ENCODE assay signal across 12 cellular contexts in the genomic region with DNA sequence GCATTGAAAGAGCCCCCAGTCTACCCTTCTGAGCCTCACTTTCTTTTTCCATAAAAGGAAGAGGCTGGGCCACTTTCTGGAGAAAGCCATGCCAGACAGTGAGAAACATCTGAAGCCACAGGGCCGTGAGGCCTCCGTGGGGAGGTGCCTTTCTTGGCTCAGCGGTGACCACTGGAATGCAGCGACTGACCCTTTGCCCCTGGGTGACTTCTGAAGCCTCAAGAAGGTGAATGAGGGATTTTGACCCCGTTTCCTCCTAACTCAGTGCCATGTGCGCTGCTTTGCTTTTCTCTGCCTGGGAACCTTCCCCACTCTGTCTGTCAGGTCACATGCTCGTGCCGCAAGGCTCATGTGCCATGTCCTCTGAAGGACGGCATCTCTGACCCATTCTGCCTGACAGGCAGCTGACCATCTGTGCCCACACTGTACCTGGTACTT. TPM values are rescaled to one million over a fixed set of nuclear protein-coding genes. Genes with fewer than 3 reads are reported as not detected.
DNase-seq lines count a peak whose midpoint lies in the region; ATAC-seq and TF ChIP-seq lines count a peak whose summit lies in the region.
"Had no signal": no experiment of that assay in that cellular context is flagged by ENCODE, and none has a peak within 500 bp of the region (broad histone marks: within the 10 kb centered on the region; RNA-seq: fewer than 3 reads in every experiment).

No MANE protein-coding gene starts in this region.

- H3K4me3 ChIP-seq in ascending aorta: no peak overlapping the region
- H3K4me3 ChIP-seq in heart left ventricle: no peak overlapping the region

- H3K27ac Mint-ChIP-seq in activated naive CD8-positive, alpha-beta T cell treated with anti-CD3 and anti-CD28 coated beads, Interleukin-2, amount 50 U/mL, for 24 hours: no peak overlapping the region

- H3K9me3 ChIP-seq in ascending aorta: no peaks in the 10 kb centered on the region
- no peaks in the 10 kb centered on the region for H3K9me3 ChIP-seq in heart left ventricle

- H3K27ac ChIP-seq in ascending aorta: peak overlapping the region; percentile 73 to 87
- peak overlapping the region in 11 of 12 donors; percentile 74 to 92 (median 81) for H3K27ac ChIP-seq in heart left ventricle

- 26 to 31% (median 29%) methylated on average over 9 of the region's 9 CpGs for WGBS in heart left ventricle, 4 donors

- H3K27me3 Mint-ChIP-seq in activated naive CD8-positive, alpha-beta T cell treated with anti-CD3 and anti-CD28 coated beads, Interleukin-2, amount 50 U/mL, for 24 hours: peaks cover 2% of the 10 kb centered on the region

- H3K36me3 ChIP-seq in ascending aorta: no peaks in the 10 kb centered on the region
- peaks cover 0 to 19% (median 3%) of the 10 kb centered on the region in 9 donors for H3K36me3 ChIP-seq in heart left ventricle

- ATAC-seq in heart left ventricle (peak; percentile 44 to 64 (median 52)), GM18505 (IDR thresholded peaks at IDR 0.05; ENCODE audit: unreplicated experiment) (no peak)
- no peak for ATAC-seq in activated naive CD8-positive, alpha-beta T cell treated with anti-CD3 and anti-CD28 coated beads, Interleukin-2, amount 50 U/mL, for 24 hours

- no peak overlapping the region for H3K4me3 Mint-ChIP-seq in activated naive CD8-positive, alpha-beta T cell treated with anti-CD3 and anti-CD28 coated beads, Interleukin-2, amount 50 U/mL, for 24 hours

- H3K36me3 Mint-ChIP-seq in activated naive CD8-positive, alpha-beta T cell treated with anti-CD3 and anti-CD28 coated beads, Interleukin-2, amount 50 U/mL, for 24 hours (ENCODE audit: low read depth): no peaks in the 10 kb centered on the region

- H3K4me1 Mint-ChIP-seq in activated naive CD8-positive, alpha-beta T cell treated with anti-CD3 and anti-CD28 coated beads, Interleukin-2, amount 50 U/mL, for 24 hours: peaks cover 4% of the 10 kb centered on the region

- no peaks in the 10 kb centered on the region for H3K9me3 Mint-ChIP-seq in activated naive CD8-positive, alpha-beta T cell treated with anti-CD3 and anti-CD28 coated beads, Interleukin-2, amount 50 U/mL, for 24 hours

- no peaks in the 10 kb centered on the region for H3K27me3 ChIP-seq in ascending aorta
- H3K27me3 ChIP-seq in heart left ventricle: no peaks in the 10 kb centered on the region

- peak; percentile 79 for DNase-seq in AG20443 (ENCODE audit: low spot score)
- no peak for DNase-seq in ascending aorta (ENCODE audit: low spot score in 2 of 2)
- peak in 4 of 5 donors; percentile 50 to 81 (median 64) for DNase-seq in heart left ventricle
- DNase-seq in posterior vena cava (ENCODE audit: low spot score): peak; percentile 87
- no peak for DNase-seq in effector CD8-positive, alpha-beta T cell (lab: John Stamatoyannopoulos, UW)
- DNase-seq in activated naive CD8-positive, alpha-beta T cell treated with anti-CD3 and anti-CD28 coated beads, Interleukin-2, amount 50 U/mL, for 24 hours: no peak
- no peak for DNase-seq in ACHN
- DNase-seq: AML-193; effector memory CD4-positive, alpha-beta T cell; NCI-H1694 had no signal

- intact Hi-C loops in ascending aorta (cut with DNase I) (loop anchor here (5.0 kb wide), 3 partner anchors 92 to 238 kb away; a partner anchor contains a TSS), heart left ventricle (cut with DNase I) (loop anchor here (2.0 to 10.0 kb wide), 17 partner anchors 15 to 271 kb away; a partner anchor contains a TSS), posterior vena cava (cut with DNase I) (loop anchor here (2.0 to 5.0 kb wide), 2 partner anchors 63 to 68 kb away; no protein-coding TSS in a partner anchor)

- no peak for TF ChIP-seq CTCF in ascending aorta (IDR thresholded peaks at IDR 0.05)
- TF ChIP-seq CTCF in heart left ventricle (IDR thresholded peaks at IDR 0.05): no peak

- in situ Hi-C loops in ACHN (cut with HindIII; ENCODE audit: low pct_ligation_motif_present, low pct_unique_long_range_greater_than_20kb, low sequenced_read_pairs): no loop called here

- no peak for TF ChIP-seq POLR2A in heart left ventricle (IDR thresholded peaks at IDR 0.05)
- no peak for TF ChIP-seq POLR2A in GM18505 (IDR thresholded peaks at IDR 0.05; ENCODE audit: borderline replicate concordance, extremely low read depth, insufficient read depth, insufficient read length)

- H3K4me1 ChIP-seq in ascending aorta: peaks cover 12 to 51% of the 10 kb centered on the region in 2 donors
- H3K4me1 ChIP-seq in heart left ventricle: peaks cover 17 to 87% (median 73%) of the 10 kb centered on the region in 12 donors

RNA-seq across cellular contexts. Expression of a gene that starts 44.7 kb away (rescaled TPM):
- total RNA-seq in ascending aorta: not detected
- under 1 TPM in 1 of 9 donors, not detected in 8; 0.40 TPM for total RNA-seq in heart left ventricle
- polyA plus RNA-seq in heart left ventricle: not detected
- under 1 TPM in 1 of 2 donors, not detected in 1; 0.24 TPM for total RNA-seq in posterior vena cava
- total RNA-seq: mononuclear cell had no signal

Comparison
In these comparisons a context has a peak if more than half of its experiments do, and no peak if none do; other contexts are left out.
1. DNase-seq: peak in AG20443 (single experiment), heart left ventricle (4 of 5) and posterior vena cava (single experiment); none in ascending aorta (0 of 2), effector CD8-positive, alpha-beta T cell (single experiment), activated naive CD8-positive, alpha-beta T cell treated with anti-CD3 and anti-CD28 coated beads, Interleukin-2, amount 50 U/mL, for 24 hours (single experiment) and ACHN (single experiment).
2. ATAC-seq: peak in heart left ventricle (4 of 4); none in activated naive CD8-positive, alpha-beta T cell treated with anti-CD3 and anti-CD28 coated beads, Interleukin-2, amount 50 U/mL, for 24 hours (single experiment) and GM18505 (single experiment).